Comparison of ENCODE assay signal across 27 cellular contexts in the genomic region with DNA sequence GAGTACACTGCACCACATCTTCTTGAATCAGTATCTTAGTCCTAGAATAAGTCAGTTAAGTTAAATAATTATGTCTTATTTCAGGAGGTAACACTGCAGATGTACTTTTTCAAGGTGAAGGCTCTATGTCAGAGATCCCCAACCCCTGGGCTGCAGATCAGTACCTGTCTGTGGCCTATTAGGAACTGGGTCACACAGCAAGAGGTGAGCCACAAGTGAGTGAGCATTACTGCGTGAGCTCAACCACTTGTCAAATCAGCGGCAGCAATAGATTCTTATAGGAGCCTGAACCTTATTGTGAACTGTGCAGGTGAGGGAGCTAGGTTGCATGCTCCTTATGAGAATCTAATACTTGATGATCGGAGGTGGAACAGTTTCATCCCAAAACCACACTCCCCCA.
DNase-seq lines count a peak whose midpoint lies in the region; ATAC-seq and TF ChIP-seq lines count a peak whose summit lies in the region.
"Had no signal": no experiment of that assay in that cellular context is flagged by ENCODE, and none has a peak within 500 bp of the region (broad histone marks: within the 10 kb centered on the region; RNA-seq: fewer than 3 reads in every experiment).

No MANE protein-coding gene starts in this region.

- DNase-seq in trophoblast cell (no peak), SKM-1 (lab: John Stamatoyannopoulos, UW; ENCODE audit: unreplicated experiment) (no peak), KG1 (lab: John Stamatoyannopoulos, UW) (no peak), AG08395 (ENCODE audit: low spot score) (no peak)
- DNase-seq in stimulated activated CD4-positive, alpha-beta T cell treated with anti-CD3 and anti-CD28 coated beads, Interleukin-4, amount 100 ng/mL, for 4 hours = no peak
- DNase-seq: BE2C; CD8-positive, alpha-beta memory T cell; DMS 273 treated with DMSO at 0.1 percent for 48 hours; DMS79; EL; GDM1; HFFc6; MV-4-11; NCI-H1105; NCI-H146; NCI-H1930; NCI-H2107; NCI-H446 treated with DMSO at 0.1 percent for 48 hours; NCI-H526; NCI-H82; SHP77 had no signal

- TF ChIP-seq CTCF in VCaP (conservative IDR thresholded peaks at IDR 0.05) = no peak

- no peak overlapping the region for H2BK120ac ChIP-seq in trophoblast cell (ENCODE audit: insufficient read depth, low read length, poor library complexity)

- no peak overlapping the region for H3K4me3 ChIP-seq in trophoblast cell (ENCODE audit: low read depth, low read length)
- H3K4me3 ChIP-seq: GM23338, HAP-1 had no signal

- ATAC-seq in HG02798 (IDR thresholded peaks at IDR 0.05; ENCODE audit: poor library complexity, unreplicated experiment) = peak; percentile 35
- ATAC-seq: GM23338, HepG2 had no signal

- H2AFZ ChIP-seq in trophoblast cell (ENCODE audit: insufficient read depth, low read length, poor library complexity) = no peak overlapping the region
- H2AFZ ChIP-seq: GM23338 had no signal

- no peaks in the 10 kb centered on the region for H3K27me3 ChIP-seq in trophoblast cell (ENCODE audit: insufficient read depth, low read length)
- H3K27me3 ChIP-seq: BE2C had no signal

- peaks cover 3 to 5% of the 10 kb centered on the region in 2 experiments for H3K4me1 ChIP-seq in trophoblast cell (ENCODE audit: control insufficient read depth in 1 of 2, insufficient read depth in 2 of 2, low read length in 2 of 2)
- H3K4me1 ChIP-seq: HAP-1 had no signal

- H3K9ac ChIP-seq in trophoblast cell (ENCODE audit: low read length) = no peak overlapping the region

- no peak overlapping the region for H3K23ac ChIP-seq in trophoblast cell (ENCODE audit: low read length)

- no peak overlapping the region for H2BK5ac ChIP-seq in trophoblast cell (ENCODE audit: low read depth, low read length, poor library complexity)

- H3K9me3 ChIP-seq in trophoblast cell (ENCODE audit: insufficient read depth, low read depth, low read length) = peaks cover 2% of the 10 kb centered on the region
- H3K9me3 ChIP-seq: BE2C, HAP-1 had no signal

- no peak overlapping the region for H3K18ac ChIP-seq in trophoblast cell (ENCODE audit: low read length)

- peak overlapping the region; percentile 20 for H4K91ac ChIP-seq in trophoblast cell (ENCODE audit: low read depth, low read length)

- H3K79me2 ChIP-seq in trophoblast cell (ENCODE audit: control insufficient read depth, insufficient read depth, low read length, poor library complexity) = peaks cover 2% of the 10 kb centered on the region

- H3K36me3 ChIP-seq in trophoblast cell (ENCODE audit: control insufficient read depth in 1 of 2, insufficient read depth in 2 of 2, low read length in 2 of 2) = no peaks in the 10 kb centered on the region
- H3K36me3 ChIP-seq: BE2C, HAP-1 had no signal

- no peak overlapping the region for H2AK5ac ChIP-seq in trophoblast cell (ENCODE audit: low read length)

- H3K14ac ChIP-seq in trophoblast cell (ENCODE audit: low read length) = no peak overlapping the region

- peaks cover 5% of the 10 kb centered on the region for H3K79me1 ChIP-seq in trophoblast cell (ENCODE audit: low read length)

- no peak overlapping the region for H4K12ac ChIP-seq in trophoblast cell (ENCODE audit: low read depth, low read length)

- H3K27ac ChIP-seq in VCaP (peak overlapping the region; percentile 37; the same call in 1 of the 2 replicates), trophoblast cell (ENCODE audit: low read depth, low read length) (no peak overlapping the region)
- H3K27ac ChIP-seq: RWPE1 had no signal

- no peak overlapping the region for H3K4me2 ChIP-seq in trophoblast cell (ENCODE audit: low read length)
- H3K4me2 ChIP-seq: GM23338 had no signal

- peak overlapping the region; percentile 23 for H2BK12ac ChIP-seq in trophoblast cell (ENCODE audit: low read length)

- H3K4ac ChIP-seq in trophoblast cell (ENCODE audit: low read depth, low read length) = no peak overlapping the region

- no peak overlapping the region for H4K8ac ChIP-seq in trophoblast cell (ENCODE audit: low read depth, low read length)

- WGBS in trophoblast cell (ENCODE audit: extremely low coverage, insufficient coverage, insufficient read length) = no CpG with 5 or more reads among the region's 3 CpGs
